Comparison of ENCODE assay signal across 8 cellular contexts in the genomic region with DNA sequence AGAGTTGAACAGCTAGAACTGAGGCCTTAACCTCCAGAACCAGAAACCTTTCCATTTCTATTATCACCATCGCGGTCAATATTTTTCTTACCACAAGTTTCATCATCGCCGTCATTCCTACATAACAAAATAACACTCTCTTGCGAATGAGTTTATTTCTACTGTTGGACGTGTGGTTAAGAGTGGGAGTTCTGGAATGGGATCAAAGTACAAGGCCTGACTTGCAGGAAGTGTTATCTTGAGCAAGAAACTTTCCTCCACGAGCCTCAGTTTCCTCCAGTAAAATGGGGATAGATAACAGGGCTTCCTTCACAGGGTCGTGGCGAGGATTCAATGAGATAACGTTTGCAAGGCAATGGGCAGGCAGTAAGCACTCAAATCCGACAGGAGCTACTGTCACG. TPM values are rescaled to one million over a fixed set of nuclear protein-coding genes. Genes with fewer than 3 reads are reported as not detected.
DNase-seq lines count a peak whose midpoint lies in the region; ATAC-seq, FAIRE-seq and TF ChIP-seq lines count a peak whose summit lies in the region.

No MANE protein-coding gene starts in this region.

- no peak for TF ChIP-seq RAD21 in GM12878 (IDR thresholded peaks at IDR 0.05; ENCODE audit: insufficient read depth, low read depth, low read length)

- H2AFZ ChIP-seq in ACC112 (ENCODE audit: low read length, unreplicated experiment) (peak overlapping the region; percentile 97), GM12878 (ENCODE audit: control insufficient read depth, low read depth, low read length) (no peak overlapping the region)

- TF ChIP-seq POLR2A in GM12878 (IDR thresholded peaks at IDR 0.05; ENCODE audit: low read depth, low read length): no peak

- BruUV-seq in GM12878 (replicated peaks; lab: Mats Ljungman, UMichigan): TSS peak; percentile 58

- intact Hi-C loops in GM12878 (cut with micrococcal nuclease; ENCODE audit: unreplicated experiment): loop anchor here (5.0 kb wide), 2 partner anchors 147 to 392 kb away; no protein-coding TSS in a partner anchor
- intact Hi-C loops in aorta (cut with DNase I): loop anchor here (5.0 to 10.0 kb wide), 4 partner anchors 172 to 532 kb away; a partner anchor contains a TSS

- no peaks in the 10 kb centered on the region; the same call in 1 of the 2 replicates for H4K20me1 ChIP-seq in GM12878 (ENCODE audit: control insufficient read depth, insufficient read depth)

- CTCF ChIA-PET in GM12878 (lab: Yijun Ruan, JAX): interaction anchor here (0.8 to 21.5 kb wide), 9 partner anchors 11 to 391 kb away, joined by 3 to 866 read pairs (median 4); no protein-coding TSS in a partner anchor

- H3K36me3 ChIP-seq in ACC112 (ENCODE audit: insufficient read depth, low read length): peaks cover 16% of the 10 kb centered on the region
- peaks cover 26% of the 10 kb centered on the region for H3K36me3 ChIP-seq in HUES6 (ENCODE audit: control insufficient read depth, insufficient read depth, low read length)
- H3K36me3 ChIP-seq in GM12878 (ENCODE audit: control insufficient read depth in 2 of 2, insufficient read depth in 2 of 2, low read length in 1 of 2): peaks cover 0 to 31% of the 10 kb centered on the region in 2 experiments; a peak in 3 of 4 replicates
- peaks cover 0 to 10% of the 10 kb centered on the region in 2 donors for H3K36me3 ChIP-seq in lung (ENCODE audit: control insufficient read depth in 2 of 2, insufficient read depth in 2 of 2, low read length in 2 of 2)
- peaks cover 0 to 7% of the 10 kb centered on the region in 2 donors for H3K36me3 ChIP-seq in aorta (ENCODE audit: control insufficient read depth in 1 of 2, insufficient read depth in 2 of 2, low read length in 1 of 2)

- no peak for FAIRE-seq in GM12878 (lab: Jason Lieb, UNC)

- H3K4me3 ChIP-seq in ACC112 (ENCODE audit: low read depth, low read length) (peak overlapping the region; percentile 99), HUES6 (ENCODE audit: low read depth, low read length) (peak overlapping the region; percentile 97), GM12878 (peak overlapping the region; percentile 85), lung (peak overlapping the region; percentile 91), aorta (ENCODE audit: low read length in 2 of 2) (peak overlapping the region; percentile 64 to 83)

- H3K9ac ChIP-seq in HUES6 (ENCODE audit: low read length) (peak overlapping the region; percentile 98), GM12878 (ENCODE audit: control insufficient read depth, insufficient read depth, low read length) (peak overlapping the region; percentile 99)

- SMC1A ChIA-PET in GM12878 (lab: Charles Lee; ENCODE audit: uncharacterized antibody, unreplicated experiment): interaction anchor here (1.2 to 26.5 kb wide), 6 partner anchors 23 to 74 kb away, joined by 3 to 718 read pairs (median 6); a partner anchor contains a TSS

- POLR2A ChIA-PET in GM12878 (lab: Charles Lee): interaction anchor here (0.9 to 2.4 kb wide), 5 partner anchors 10 to 61 kb away, joined by 3 to 18 read pairs (median 3); no protein-coding TSS in a partner anchor

- WGBS in GM12878 (ENCODE audit: insufficient coverage, insufficient replicate concordance, low lambda C conversion rate, missing lambda C conversion rate): under 1% methylated on average over 12 of the region's 12 CpGs
- 1% methylated on average over 12 of the region's 12 CpGs for WGBS in lung, 2 donors
- 1% methylated on average over 12 of the region's 12 CpGs for WGBS in aorta, 2 donors

- peaks cover 30% of the 10 kb centered on the region for H3K4me1 ChIP-seq in ACC112 (ENCODE audit: control insufficient read depth, insufficient read depth, low read length, unreplicated experiment)
- peaks cover 9% of the 10 kb centered on the region; the same call in 1 of the 2 replicates for H3K4me1 ChIP-seq in HUES6 (ENCODE audit: control insufficient read depth, insufficient read depth, low read length)
- H3K4me1 ChIP-seq in GM12878 (ENCODE audit: control insufficient read depth, insufficient read depth, low read length): peaks cover 21% of the 10 kb centered on the region
- H3K4me1 ChIP-seq in lung (ENCODE audit: control insufficient read depth in 2 of 2, insufficient read depth in 2 of 2, low read length in 2 of 2): peaks cover 0 to 12% of the 10 kb centered on the region in 2 donors
- H3K4me1 ChIP-seq in aorta (ENCODE audit: control insufficient read depth in 1 of 2, insufficient read depth in 2 of 2, low read length in 2 of 2): peaks cover 0 to 9% of the 10 kb centered on the region in 2 donors

- DNase-seq in GM12878 (ENCODE audit: low read depth, low spot score) (no peak), lung (ENCODE audit: low spot score) (no peak), aorta (no peak), NCI-H1092 treated with DMSO at 0.1 percent for 48 hours (lab: John Stamatoyannopoulos, UW) (no peak), RPMI8226 (no peak)

- peak overlapping the region; percentile 95 for H3K4me2 ChIP-seq in GM12878 (ENCODE audit: control insufficient read depth, insufficient read depth)

- peak overlapping the region; percentile 96 for H3K27ac ChIP-seq in ACC112 (ENCODE audit: low read depth, low read length)
- peak overlapping the region; percentile 99; the same call in 1 of the 2 replicates for H3K27ac ChIP-seq in HUES6 (ENCODE audit: low read depth, low read length)
- H3K27ac ChIP-seq in GM12878 (ENCODE audit: control insufficient read depth, insufficient read depth): peak overlapping the region; percentile 98
- H3K27ac ChIP-seq in lung (ENCODE audit: low read depth in 1 of 2, low read length in 1 of 2): peak overlapping the region; percentile 82 to 93
- no peak overlapping the region for H3K27ac ChIP-seq in aorta (ENCODE audit: low read depth in 1 of 2, low read length in 2 of 2)

- H3K27me3 ChIP-seq in ACC112 (ENCODE audit: insufficient read depth, low read length): no peaks in the 10 kb centered on the region
- no peaks in the 10 kb centered on the region for H3K27me3 ChIP-seq in HUES6 (ENCODE audit: control insufficient read depth, insufficient read depth, low read length)
- no peaks in the 10 kb centered on the region for H3K27me3 ChIP-seq in GM12878 (replicated peaks in 1 of 2; ENCODE audit: control insufficient read depth in 2 of 2, insufficient read depth in 2 of 2, low read length in 1 of 2)
- H3K27me3 ChIP-seq in lung (ENCODE audit: control insufficient read depth, insufficient read depth): no peaks in the 10 kb centered on the region
- no peaks in the 10 kb centered on the region for H3K27me3 ChIP-seq in aorta (ENCODE audit: control insufficient read depth in 1 of 2, insufficient read depth in 2 of 2, low read length in 1 of 2)

- TF ChIP-seq EP300 in GM12878 (IDR thresholded peaks at IDR 0.05; ENCODE audit: borderline replicate concordance in 1 of 2, control insufficient read depth in 1 of 2, low read depth in 2 of 2, low read length in 2 of 2): no peak

- peaks cover 78% of the 10 kb centered on the region for H3K79me2 ChIP-seq in ACC112 (ENCODE audit: control insufficient read depth, insufficient read depth, low read length, unreplicated experiment)
- peaks cover 87% of the 10 kb centered on the region for H3K79me2 ChIP-seq in GM12878 (ENCODE audit: control insufficient read depth, insufficient read depth, low read length)

- RAD21 ChIA-PET in GM12878 (lab: Charles Lee; ENCODE audit: unreplicated experiment): interaction anchor here (0.7 to 23.0 kb wide), 8 partner anchors 9 to 104 kb away, joined by 3 to 633 read pairs (median 11); a partner anchor contains a TSS

- in situ Hi-C loops in GM12878 (cut with MboI): loop anchor here (5.0 kb wide), 1 partner anchor 392 kb away; no protein-coding TSS in a partner anchor

- ATAC-seq in GM12878: no peak
- ATAC-seq in lung (ENCODE audit: insufficient read depth, low FRiP score): no peak
- no peak for ATAC-seq in aorta (ENCODE audit: low FRiP score)
- ATAC-seq in GM18861 (IDR thresholded peaks at IDR 0.05; ENCODE audit: unreplicated experiment): no peak

- H3K9me3 ChIP-seq in HUES6 (ENCODE audit: control insufficient read depth, insufficient read depth, low read depth, low read length) (no peaks in the 10 kb centered on the region), GM12878 (replicated peaks; ENCODE audit: control insufficient read depth, insufficient read depth, low read length) (no peaks in the 10 kb centered on the region), lung (ENCODE audit: control insufficient read depth in 2 of 2, insufficient read depth in 1 of 2, low read length in 1 of 2) (no peaks in the 10 kb centered on the region), aorta (ENCODE audit: control insufficient read depth, low read length) (no peaks in the 10 kb centered on the region)

- no peak for TF ChIP-seq CTCF in GM12878 (IDR thresholded peaks at IDR 0.05 in 2 of 3, conservative IDR thresholded peaks at IDR 0.05 in 1 of 3; ENCODE audit: control insufficient read depth in 2 of 3, extremely low read depth in 1 of 3, insufficient read depth in 1 of 3, low read depth in 3 of 3, low read length in 3 of 3)
- TF ChIP-seq CTCF in lung (IDR thresholded peaks at IDR 0.05; ENCODE audit: control extremely low read depth, extremely low read depth): no peak

RNA-seq across cellular contexts. Expression of a gene that starts 0.7 kb away (rescaled TPM):
- 313 and 332 TPM in 2 replicates for total RNA-seq in GM12878 (2013; cell fraction: nucleolus; rRNA removed)
- total RNA-seq in GM12878 (2014; rRNA removed) (157 and 179 TPM in 2 replicates), GM12878 (2014; rRNA removed; fragmentation: Illumina TruSeq; extraction: Trizol) (80.8 and 82.6 TPM in 2 replicates), GM12878 (2021) (70.2 and 70.8 TPM in 2 replicates), lung (100 to 1,000 TPM in 1 of 2 donors, 10 to 100 TPM in 1; 46.5 to 107 TPM), aorta (10 to 100 TPM; 49.3 to 51.3 TPM)
- polyA plus RNA-seq in GM12878 (2011; ENCODE audit: low read depth): 47.8 TPM
- polyA plus RNA-seq in GM12878 (2011; rRNA removed) (49.7 and 53.7 TPM in 2 replicates), GM12878 (2014; fragmentation: Illumina TruSeq; extraction: Trizol) (49.3 and 52.8 TPM in 2 replicates), GM12878 (2014; fragmentation: Nextera tagmentation; extraction: Ambion mirVana) (10 to 100 TPM in 1 of 2 experiments, 1 to 10 TPM in 1; 8.8 to 16.1 TPM), GM12878 (2014; rRNA removed) (59.5 and 83.2 TPM in 2 replicates), GM12878 (2016; fragmentation: Nextera tagmentation; extraction: Ambion mirVana) (10 to 100 TPM; 51.1 to 56.2 TPM), lung (10 to 100 TPM; 12.2 to 23.3 TPM), aorta (10 to 100 TPM; 11.5 to 20.6 TPM)
- 34.6 and 39.2 TPM in 2 replicates for polyA plus RNA-seq in GM12878 (2011; cell fraction: cytosol; rRNA removed)
- 112 and 140 TPM in 2 replicates for polyA plus RNA-seq in GM12878 (2011; cell fraction: nucleus; rRNA removed)
- 51.0 and 51.2 TPM in 2 replicates for polyA plus RNA-seq in GM12878 (2012)
- polyA minus RNA-seq in GM12878 (2011; rRNA and poly(A)+ RNA removed): 82.6 and 88.4 TPM in 2 replicates
- polyA minus RNA-seq in GM12878 (2011; cell fraction: cytosol; rRNA and poly(A)+ RNA removed): 23.0 and 24.8 TPM in 2 replicates
- 166 and 282 TPM in 2 replicates for polyA minus RNA-seq in GM12878 (2011; cell fraction: nucleus; rRNA and poly(A)+ RNA removed)

RNA-seq across cellular contexts. Expression of a gene that starts 2.1 kb away (rescaled TPM):
- 104 and 106 TPM in 2 replicates for total RNA-seq in GM12878 (2013; cell fraction: nucleolus; rRNA removed)
- 177 and 189 TPM in 2 replicates for total RNA-seq in GM12878 (2014; rRNA removed)
- 109 and 113 TPM in 2 replicates for total RNA-seq in GM12878 (2014; rRNA removed; fragmentation: Illumina TruSeq; extraction: Trizol)
- 102 and 108 TPM in 2 replicates for total RNA-seq in GM12878 (2021)
- polyA plus RNA-seq in GM12878 (2011; ENCODE audit: low read depth): 160 TPM
- 247 and 284 TPM in 2 replicates for polyA plus RNA-seq in GM12878 (2011; rRNA removed)
- polyA plus RNA-seq in GM12878 (2011; cell fraction: cytosol; rRNA removed): 166 and 191 TPM in 2 replicates
- 213 and 333 TPM in 2 replicates for polyA plus RNA-seq in GM12878 (2011; cell fraction: nucleus; rRNA removed)
- 148 and 150 TPM in 2 replicates for polyA plus RNA-seq in GM12878 (2012)
- 122 and 127 TPM in 2 replicates for polyA plus RNA-seq in GM12878 (2014; fragmentation: Illumina TruSeq; extraction: Trizol)
- 10 to 100 TPM; 32.8 to 66.1 TPM for polyA plus RNA-seq in GM12878 (2014; fragmentation: Nextera tagmentation; extraction: Ambion mirVana)
- 132 and 135 TPM in 2 replicates for polyA plus RNA-seq in GM12878 (2014; rRNA removed)
- 100 to 1,000 TPM; 248 to 260 TPM for polyA plus RNA-seq in GM12878 (2016; fragmentation: Nextera tagmentation; extraction: Ambion mirVana)
- 128 and 131 TPM in 2 replicates for polyA minus RNA-seq in GM12878 (2011; rRNA and poly(A)+ RNA removed)
- 38.4 and 44.5 TPM in 2 replicates for polyA minus RNA-seq in GM12878 (2011; cell fraction: cytosol; rRNA and poly(A)+ RNA removed)
- polyA minus RNA-seq in GM12878 (2011; cell fraction: nucleus; rRNA and poly(A)+ RNA removed): 87.0 and 88.1 TPM in 2 replicates
- total RNA-seq in lung: 10 to 100 TPM; 86.2 to 93.0 TPM
- 100 to 1,000 TPM in 1 of 2 donors, 10 to 100 TPM in 1; 95.5 to 132 TPM for polyA plus RNA-seq in lung
- 100 to 1,000 TPM; 129 to 144 TPM for total RNA-seq in aorta
- 100 to 1,000 TPM; 261 to 297 TPM for polyA plus RNA-seq in aorta

RNA-seq across cellular contexts. Expression of a gene that starts 37.6 kb away (rescaled TPM):
- 0.27 TPM in 1 of 2 replicates, not detected in the other for total RNA-seq in GM12878 (2013; cell fraction: nucleolus; rRNA removed)
- 0.05 and 0.11 TPM in 2 replicates for total RNA-seq in GM12878 (2014; rRNA removed)
- not detected in 2 replicates for total RNA-seq in GM12878 (2014; rRNA removed; fragmentation: Illumina TruSeq; extraction: Trizol)
- total RNA-seq in GM12878 (2021): 0.44 TPM in 1 of 2 replicates, not detected in the other
- 0.22 TPM for polyA plus RNA-seq in GM12878 (2011; ENCODE audit: low read depth)
- polyA plus RNA-seq in GM12878 (2011; rRNA removed): 0.23 and 0.29 TPM in 2 replicates
- 0.19 and 0.35 TPM in 2 replicates for polyA plus RNA-seq in GM12878 (2011; cell fraction: cytosol; rRNA removed)
- 0.59 and 0.67 TPM in 2 replicates for polyA plus RNA-seq in GM12878 (2011; cell fraction: nucleus; rRNA removed)
- 0.12 and 0.53 TPM in 2 replicates for polyA plus RNA-seq in GM12878 (2012)
- not detected in 2 replicates for polyA plus RNA-seq in GM12878 (2014; fragmentation: Illumina TruSeq; extraction: Trizol)
- polyA plus RNA-seq in GM12878 (2014; fragmentation: Nextera tagmentation; extraction: Ambion mirVana): not detected
- polyA plus RNA-seq in GM12878 (2014; rRNA removed): 0.08 TPM in 1 of 2 replicates, not detected in the other
- under 1 TPM; 0.15 to 0.19 TPM for polyA plus RNA-seq in GM12878 (2016; fragmentation: Nextera tagmentation; extraction: Ambion mirVana)
- polyA minus RNA-seq in GM12878 (2011; rRNA and poly(A)+ RNA removed): 0.41 and 0.51 TPM in 2 replicates
- polyA minus RNA-seq in GM12878 (2011; cell fraction: cytosol; rRNA and poly(A)+ RNA removed): not detected in 2 replicates
- polyA minus RNA-seq in GM12878 (2011; cell fraction: nucleus; rRNA and poly(A)+ RNA removed): 0.12 and 0.48 TPM in 2 replicates
- 10 to 100 TPM; 22.5 to 31.9 TPM for total RNA-seq in lung
- polyA plus RNA-seq in lung: 10 to 100 TPM; 14.4 to 23.2 TPM
- total RNA-seq in aorta: 10 to 100 TPM; 14.7 to 21.1 TPM
- polyA plus RNA-seq in aorta: 1 to 10 TPM in 1 of 2 donors, under 1 TPM in 1; 0.26 to 1.4 TPM

RNA-seq across cellular contexts. Expression of a gene that starts 45.2 kb away (rescaled TPM):
- 11.8 and 14.2 TPM in 2 replicates for total RNA-seq in GM12878 (2013; cell fraction: nucleolus; rRNA removed)
- total RNA-seq in GM12878 (2014; rRNA removed): 7.3 and 7.6 TPM in 2 replicates
- 4.1 and 5.1 TPM in 2 replicates for total RNA-seq in GM12878 (2014; rRNA removed; fragmentation: Illumina TruSeq; extraction: Trizol)
- total RNA-seq in GM12878 (2021): 6.2 and 7.9 TPM in 2 replicates
- polyA plus RNA-seq in GM12878 (2011; ENCODE audit: low read depth): 3.9 TPM
- polyA plus RNA-seq in GM12878 (2011; rRNA removed): 0.68 and 1.1 TPM in 2 replicates
- 2.2 and 2.3 TPM in 2 replicates for polyA plus RNA-seq in GM12878 (2011; cell fraction: cytosol; rRNA removed)
- 4.7 and 7.7 TPM in 2 replicates for polyA plus RNA-seq in GM12878 (2011; cell fraction: nucleus; rRNA removed)
- 4.9 and 6.6 TPM in 2 replicates for polyA plus RNA-seq in GM12878 (2012)
- 3.3 and 3.5 TPM in 2 replicates for polyA plus RNA-seq in GM12878 (2014; fragmentation: Illumina TruSeq; extraction: Trizol)
- 1 to 10 TPM; 3.2 to 3.3 TPM for polyA plus RNA-seq in GM12878 (2014; fragmentation: Nextera tagmentation; extraction: Ambion mirVana)
- 3.2 and 4.8 TPM in 2 replicates for polyA plus RNA-seq in GM12878 (2014; rRNA removed)
- polyA plus RNA-seq in GM12878 (2016; fragmentation: Nextera tagmentation; extraction: Ambion mirVana): 1 to 10 TPM; 8.4 to 9.4 TPM
- 3.4 and 7.1 TPM in 2 replicates for polyA minus RNA-seq in GM12878 (2011; rRNA and poly(A)+ RNA removed)
- 2.1 and 3.6 TPM in 2 replicates for polyA minus RNA-seq in GM12878 (2011; cell fraction: cytosol; rRNA and poly(A)+ RNA removed)
- 7.4 and 9.4 TPM in 2 replicates for polyA minus RNA-seq in GM12878 (2011; cell fraction: nucleus; rRNA and poly(A)+ RNA removed)
- 10 to 100 TPM in 1 of 2 donors, 1 to 10 TPM in 1; 4.8 to 17.1 TPM for total RNA-seq in lung
- polyA plus RNA-seq in lung: 1 to 10 TPM; 3.5 to 9.3 TPM
- total RNA-seq in aorta: 10 to 100 TPM in 1 of 2 donors, 1 to 10 TPM in 1; 6.5 to 14.5 TPM
- polyA plus RNA-seq in aorta: 1 to 10 TPM in 1 of 2 donors, under 1 TPM in 1; 0.63 to 3.7 TPM

Comparison
In these comparisons a context has a peak if more than half of its experiments do, and no peak if none do; other contexts are left out.
1. H3K27ac ChIP-seq: peak in ACC112 (single experiment), HUES6 (single experiment), GM12878 (single experiment) and lung (2 of 2); none in aorta (0 of 2).
2. RNA of a gene that starts 37.6 kb away (total RNA-seq): 22.5 to 31.9 TPM in lung and 14.7 to 21.1 TPM in aorta; 0.05 to 0.44 TPM in GM12878; every median in the first group is over 10 times any median in the second.
3. Peak in every context shown above with its lines, with median percentiles within 50 percentile points of each other: H3K4me3 ChIP-seq.